In genomic region chr4:64781737-64782326, GRCh38 we compare ENCODE assay signal across 8 cellular contexts.
A peak's percentile ranks its signal among the peaks of the same experiment; 100 is the strongest.
DNase-seq lines count a peak whose midpoint lies in the region; ATAC-seq and TF ChIP-seq lines count a peak whose summit lies in the region.

No MANE protein-coding gene starts in this region.

- H2AFZ ChIP-seq in PC-9 (no peak overlapping the region), smooth muscle cell (ENCODE audit: low read depth) (no peak overlapping the region)

- no peaks in the 10 kb centered on the region for H3F3A ChIP-seq in PC-9 (ENCODE audit: insufficient read depth, low read depth)
- H3F3A ChIP-seq in smooth muscle cell (ENCODE audit: low read depth), result no peaks in the 10 kb centered on the region

- no peaks in the 10 kb centered on the region for H3K9me2 ChIP-seq in PC-9 (ENCODE audit: insufficient read depth)

- no peaks in the 10 kb centered on the region for H3K79me2 ChIP-seq in PC-9 (ENCODE audit: low read depth)
- no peaks in the 10 kb centered on the region for H3K79me2 ChIP-seq in smooth muscle cell (ENCODE audit: low read depth)

- peak; percentile 84 for DNase-seq in NCI-H510A treated with DMSO at 0.1 percent for 48 hours (lab: John Stamatoyannopoulos, UW)
- DNase-seq in NCI-H510A (lab: John Stamatoyannopoulos, UW), result no peak
- DNase-seq in PC-9, result no peak
- DNase-seq in esophagus squamous epithelium (lab: John Stamatoyannopoulos, UW), result no peak
- no peak for DNase-seq in smooth muscle cell (lab: John Stamatoyannopoulos, UW; ENCODE audit: unreplicated experiment)
- DNase-seq in aorta, result no peak
- DNase-seq in NCI-H1048 (lab: John Stamatoyannopoulos, UW), result no peak

- BruUV-seq in PC-9 (replicated peaks; lab: Mats Ljungman, UMichigan), result no TSS peak

- H3K4me3 ChIP-seq in PC-9, result no peak overlapping the region
- no peak overlapping the region for H3K4me3 ChIP-seq in esophagus squamous epithelium
- H3K4me3 ChIP-seq in smooth muscle cell, result no peak overlapping the region
- H3K4me3 ChIP-seq in aorta (ENCODE audit: low read length in 2 of 2), result no peak overlapping the region

- H3K36me3 ChIP-seq in PC-9 (ENCODE audit: low read depth) (no peaks in the 10 kb centered on the region), esophagus squamous epithelium (no peaks in the 10 kb centered on the region), smooth muscle cell (ENCODE audit: low read depth) (no peaks in the 10 kb centered on the region), aorta (ENCODE audit: control insufficient read depth in 1 of 2, insufficient read depth in 2 of 2, low read length in 1 of 2) (no peaks in the 10 kb centered on the region)

- 16 to 17% methylated on average over 3 of the region's 3 CpGs for WGBS in esophagus squamous epithelium, 2 donors
- WGBS in smooth muscle cell (ENCODE audit: low lambda C conversion rate), result 49% methylated on average over 3 of the region's 3 CpGs
- WGBS in aorta, 2 donors, result 9 to 10% methylated on average over 3 of the region's 3 CpGs

- no peaks in the 10 kb centered on the region for H4K20me1 ChIP-seq in PC-9 (ENCODE audit: insufficient read depth)
- H4K20me1 ChIP-seq in smooth muscle cell (ENCODE audit: low read depth), result no peaks in the 10 kb centered on the region

- H3K27ac ChIP-seq in PC-9 (no peak overlapping the region), esophagus squamous epithelium (no peak overlapping the region), smooth muscle cell (ENCODE audit: low read depth) (no peak overlapping the region), aorta (ENCODE audit: low read depth in 1 of 2, low read length in 2 of 2) (no peak overlapping the region)

- H3K9ac ChIP-seq in smooth muscle cell (ENCODE audit: low read depth), result no peak overlapping the region

- H3K27me3 ChIP-seq in PC-9 (ENCODE audit: insufficient read depth, low read depth) (no peaks in the 10 kb centered on the region), esophagus squamous epithelium (no peaks in the 10 kb centered on the region), smooth muscle cell (ENCODE audit: low read depth) (no peaks in the 10 kb centered on the region), aorta (ENCODE audit: control insufficient read depth in 1 of 2, insufficient read depth in 2 of 2, low read length in 1 of 2) (no peaks in the 10 kb centered on the region)

- H3K4me1 ChIP-seq in PC-9 (replicated peaks; ENCODE audit: insufficient read depth), result no peaks in the 10 kb centered on the region
- no peaks in the 10 kb centered on the region for H3K4me1 ChIP-seq in esophagus squamous epithelium
- H3K4me1 ChIP-seq in smooth muscle cell (ENCODE audit: low read depth), result no peaks in the 10 kb centered on the region
- H3K4me1 ChIP-seq in aorta (ENCODE audit: control insufficient read depth in 1 of 2, insufficient read depth in 2 of 2, low read length in 2 of 2), result peaks cover 0 to 3% of the 10 kb centered on the region in 2 donors

- TF ChIP-seq CTCF in PC-9 (conservative IDR thresholded peaks at IDR 0.05) (peak; percentile 72), esophagus squamous epithelium (IDR thresholded peaks at IDR 0.05) (peak in 5 of 6 experiments; percentile 37 to 65 (median 58)), smooth muscle cell (IDR thresholded peaks at IDR 0.05; ENCODE audit: borderline replicate concordance, insufficient read depth, poor library complexity, severe bottlenecking) (peak; percentile 75)

- POLR2A ChIA-PET in PC-9 (lab: Charles Lee; ENCODE audit: unreplicated experiment), result no interaction called here

- no peak for TF ChIP-seq POLR2A in esophagus squamous epithelium (IDR thresholded peaks at IDR 0.05)

- CTCF ChIA-PET in PC-9 (lab: Charles Lee), result no interaction called here

- ATAC-seq in HG03060 (IDR thresholded peaks at IDR 0.05; ENCODE audit: low read depth, unreplicated experiment), result peak; percentile 62
- ATAC-seq in aorta (ENCODE audit: low FRiP score), result no peak

- intact Hi-C loops in PC-9 (cut with micrococcal nuclease; ENCODE audit: unreplicated experiment) (no loop called here), esophagus squamous epithelium (cut with DNase I) (no loop called here), aorta (cut with DNase I) (no loop called here)

- no peak overlapping the region for H3K4me2 ChIP-seq in PC-9
- H3K4me2 ChIP-seq in smooth muscle cell, result no peak overlapping the region

- H3K9me3 ChIP-seq in PC-9 (ENCODE audit: insufficient read depth, low read depth) (no peaks in the 10 kb centered on the region), esophagus squamous epithelium (no peaks in the 10 kb centered on the region), smooth muscle cell (replicated peaks; ENCODE audit: low read depth) (no peaks in the 10 kb centered on the region), aorta (ENCODE audit: control insufficient read depth, low read length) (no peaks in the 10 kb centered on the region)
